ENCODE assay signal across 8 cellular contexts in genomic region chr4:6573986-6574746, GRCh38. TPM values are rescaled to one million over a fixed set of nuclear protein-coding genes. Genes with fewer than 3 reads are reported as not detected.
DNase-seq lines count a peak whose midpoint lies in the region; ATAC-seq and TF ChIP-seq lines count a peak whose summit lies in the region.

No MANE protein-coding gene starts in this region.

- H3K4me2 ChIP-seq in BLaER1 treated with 17β-estradiol and CSF1 and Interleukin-3, amounts not matched to agents 10 nM and 100 nM = peak overlapping the region; percentile 94 to 100 (median 98)

- no peak for ATAC-seq in GM18502 (IDR thresholded peaks at IDR 0.05; ENCODE audit: poor library complexity, unreplicated experiment)

- H3K4me1 Mint-ChIP-seq in dendritic cell treated with granulocyte-macrophage colony-stimulating factor and Interleukin-4, amounts not matched to agents 40 ng/mL and 50 ng/mL, for 4 days (ENCODE audit: low read depth) = peaks cover 11% of the 10 kb centered on the region
- H3K4me1 Mint-ChIP-seq in nephron = no peaks in the 10 kb centered on the region

- H3K9ac ChIP-seq in BLaER1 treated with 17β-estradiol and CSF1 and Interleukin-3, amounts not matched to agents 10 nM and 100 nM = peak overlapping the region; percentile 79 to 94 (median 89); a peak in 21 of 22 replicates

- H3K27ac ChIP-seq in BLaER1 treated with 17β-estradiol and CSF1 and Interleukin-3, amounts not matched to agents 10 nM and 100 nM = peak overlapping the region in 10 of 11 experiments; percentile 43 to 89 (median 82); a peak in 16 of 22 replicates

- H3K4me3 Mint-ChIP-seq in dendritic cell treated with granulocyte-macrophage colony-stimulating factor and Interleukin-4, amounts not matched to agents 40 ng/mL and 50 ng/mL, for 4 days = peak overlapping the region; percentile 85
- peak overlapping the region; percentile 87 to 91 (median 91) for H3K4me3 Mint-ChIP-seq in nephron

- H3K36me3 ChIP-seq in BLaER1 treated with 17β-estradiol and CSF1 and Interleukin-3, amounts not matched to agents 10 nM and 100 nM = peaks cover 17 to 30% (median 26%) of the 10 kb centered on the region in 11 experiments
- no peaks in the 10 kb centered on the region for H3K36me3 ChIP-seq in MG63

- TF ChIP-seq CTCF in nephron (IDR thresholded peaks at IDR 0.05; ENCODE audit: unreplicated experiment in 3 of 3) = no peak
- no peak for TF ChIP-seq CTCF in GM13977 (IDR thresholded peaks at IDR 0.05; ENCODE audit: extremely low read depth, insufficient read depth, missing control alignments)

- H3K27me3 Mint-ChIP-seq in dendritic cell treated with granulocyte-macrophage colony-stimulating factor and Interleukin-4, amounts not matched to agents 40 ng/mL and 50 ng/mL, for 4 days = peaks cover 24% of the 10 kb centered on the region
- peaks cover 39% of the 10 kb centered on the region for H3K27me3 Mint-ChIP-seq in nephron (ENCODE audit: low read depth)

- peaks cover 0 to 13% (median 4%) of the 10 kb centered on the region in 11 experiments; a peak in 6 of 22 replicates for H4K20me1 ChIP-seq in BLaER1 treated with 17β-estradiol and CSF1 and Interleukin-3, amounts not matched to agents 10 nM and 100 nM

- no peaks in the 10 kb centered on the region for H3K27me3 ChIP-seq in BLaER1 treated with 17β-estradiol and CSF1 and Interleukin-3, amounts not matched to agents 10 nM and 100 nM
- H3K27me3 ChIP-seq in MG63 = no peaks in the 10 kb centered on the region

- H3K9me3 ChIP-seq in BLaER1 treated with 17β-estradiol and CSF1 and Interleukin-3, amounts not matched to agents 10 nM and 100 nM (replicated peaks in 1 of 11) = peaks cover 0 to 8% (median 0%) of the 10 kb centered on the region in 11 experiments; a peak in 4 of 22 replicates
- no peaks in the 10 kb centered on the region for H3K9me3 ChIP-seq in MG63

- H3K4me3 ChIP-seq in BLaER1 treated with 17β-estradiol and CSF1 and Interleukin-3, amounts not matched to agents 10 nM and 100 nM = peak overlapping the region; percentile 80 to 97 (median 91)
- H3K4me3 ChIP-seq in MG63 = peak overlapping the region; percentile 67

- peaks cover 15 to 24% (median 21%) of the 10 kb centered on the region in 10 experiments for H3K4me1 ChIP-seq in BLaER1 treated with 17β-estradiol and CSF1 and Interleukin-3, amounts not matched to agents 10 nM and 100 nM

- peaks cover 9% of the 10 kb centered on the region for H3K9me3 Mint-ChIP-seq in dendritic cell treated with granulocyte-macrophage colony-stimulating factor and Interleukin-4, amounts not matched to agents 40 ng/mL and 50 ng/mL, for 4 days
- no peaks in the 10 kb centered on the region for H3K9me3 Mint-ChIP-seq in nephron

- peak overlapping the region; percentile 80 for H3K27ac Mint-ChIP-seq in dendritic cell treated with granulocyte-macrophage colony-stimulating factor and Interleukin-4, amounts not matched to agents 40 ng/mL and 50 ng/mL, for 4 days
- H3K27ac Mint-ChIP-seq in nephron = no peak overlapping the region

- in situ Hi-C loops in KBM-7 (cut with MboI; ENCODE audit: low pct_unique_long_range_greater_than_20kb, low sequenced_read_pairs) (no loop called here), GM13977 (cut with MboI; ENCODE audit: low pct_unique_long_range_greater_than_20kb, low sequenced_read_pairs, unreplicated experiment) (no loop called here)

- DNase-seq in MG63 (no peak), KBM-7 (no peak), GM13977 (ENCODE audit: low spot score) (no peak)
- no peak for DNase-seq in central memory CD4-positive, alpha-beta T cell

- intact Hi-C loops in dendritic cell treated with granulocyte-macrophage colony-stimulating factor and Interleukin-4, amounts not matched to agents 40 ng/mL and 50 ng/mL, for 4 days (cut with micrococcal nuclease) = no loop called here

- peaks cover 26% of the 10 kb centered on the region for H3K36me3 Mint-ChIP-seq in dendritic cell treated with granulocyte-macrophage colony-stimulating factor and Interleukin-4, amounts not matched to agents 40 ng/mL and 50 ng/mL, for 4 days (ENCODE audit: low read depth)
- peaks cover 9% of the 10 kb centered on the region for H3K36me3 Mint-ChIP-seq in nephron (ENCODE audit: low read depth)

RNA-seq across cellular contexts. Expression of gene MAN2B2, which starts 0.8 kb away (rescaled TPM):
- total RNA-seq in MG63 (2014; rRNA removed; shearing (Covaris generic); ENCODE audit: low replicate concordance) = 2.8 and 5.0 TPM in 2 replicates
